18 cellular contexts compared by ENCODE assay signal in genomic region chr1:36301220-36301619, GRCh38. TPM values are rescaled to one million over a fixed set of nuclear protein-coding genes. Genes with fewer than 3 reads are reported as not detected.
DNase-seq lines count a peak whose midpoint lies in the region; ATAC-seq, FAIRE-seq and TF ChIP-seq lines count a peak whose summit lies in the region.
"Had no signal": no experiment of that assay in that cellular context is flagged by ENCODE, and none has a peak within 500 bp of the region (broad histone marks: within the 10 kb centered on the region; RNA-seq: fewer than 3 reads in every experiment).

No MANE protein-coding gene starts in this region.

- no peak overlapping the region for H4K91ac ChIP-seq in neuronal stem cell (ENCODE audit: low read depth, low read length, poor library complexity)

- no peak overlapping the region for H4K8ac ChIP-seq in neuronal stem cell (ENCODE audit: low read depth, low read length)

- H3K4me1 Mint-ChIP-seq in activated CD4-positive, alpha-beta T cell treated with anti-CD3 and anti-CD28 coated beads, Interleukin-2, amount 10 ng/mL, durations not matched to agents 24 days and 14 days = peaks cover 43% of the 10 kb centered on the region
- H3K4me1 Mint-ChIP-seq in activated naive CD8-positive, alpha-beta T cell treated with anti-CD3 and anti-CD28 coated beads for 36 hours = peaks cover 53% of the 10 kb centered on the region
- H3K4me1 Mint-ChIP-seq in stimulated activated effector memory CD8-positive, alpha-beta T cell treated with anti-CD3 and anti-CD28 coated beads, Interleukin-12 subunit alpha, Interleukin-12 subunit beta, amount 100 ng/mL, for 72 hours = peaks cover 40% of the 10 kb centered on the region

- no peaks in the 10 kb centered on the region for H3K9me3 ChIP-seq in keratinocyte (ENCODE audit: control insufficient read depth, low read depth, low read length)
- H3K9me3 ChIP-seq in neuronal stem cell (replicated peaks in 1 of 2; ENCODE audit: control insufficient read depth in 2 of 2, insufficient read depth in 1 of 2, low read depth in 1 of 2, low read length in 2 of 2) = no peaks in the 10 kb centered on the region
- H3K9me3 ChIP-seq: A549, ascending aorta had no signal

- no peak overlapping the region for H2BK12ac ChIP-seq in neuronal stem cell (ENCODE audit: low read length)

- H2AFZ ChIP-seq in keratinocyte (ENCODE audit: control insufficient read depth, low read length) = no peak overlapping the region
- H2AFZ ChIP-seq in neuronal stem cell (ENCODE audit: low read length) = no peak overlapping the region

- no peaks in the 10 kb centered on the region for H3K27me3 ChIP-seq in keratinocyte (ENCODE audit: control insufficient read depth, extremely low read depth, insufficient read depth, low read length)
- no peaks in the 10 kb centered on the region for H3K27me3 ChIP-seq in neuronal stem cell (ENCODE audit: control insufficient read depth in 3 of 3, insufficient read depth in 3 of 3, low read depth in 1 of 3, low read length in 3 of 3)
- H3K27me3 ChIP-seq: ascending aorta had no signal

- H3K4ac ChIP-seq in neuronal stem cell (ENCODE audit: low read length) = no peak overlapping the region

- intact Hi-C loops in activated CD4-positive, alpha-beta T cell treated with anti-CD3 and anti-CD28 coated beads, Interleukin-2, amount 10 ng/mL, durations not matched to agents 24 days and 14 days (cut with micrococcal nuclease) = no loop called here

- ATAC-seq in stimulated activated effector memory CD8-positive, alpha-beta T cell treated with anti-CD3 and anti-CD28 coated beads, Interleukin-12 subunit alpha, Interleukin-12 subunit beta, amount 100 ng/mL, for 72 hours = no peak
- ATAC-seq: A549 had no signal

- no peak overlapping the region for H2BK15ac ChIP-seq in neuronal stem cell (ENCODE audit: low read length)

- no peak overlapping the region for H3K14ac ChIP-seq in neuronal stem cell (ENCODE audit: low read length)

- H2BK5ac ChIP-seq in neuronal stem cell (ENCODE audit: low read length) = no peak overlapping the region

- FAIRE-seq in keratinocyte (lab: Jason Lieb, UNC) (no peak), urothelium cell line (lab: Jason Lieb, UNC) (no peak)
- FAIRE-seq: A549, small intestine had no signal

- no peak for TF ChIP-seq CTCF in keratinocyte (optimal IDR thresholded peaks at IDR 0.05 in 1 of 3, IDR thresholded peaks at IDR 0.05 in 1 of 3, conservative IDR thresholded peaks at IDR 0.05 in 1 of 3; ENCODE audit: extremely low read depth in 1 of 3, insufficient read depth in 2 of 3, low read length in 3 of 3)

- H3K36me3 Mint-ChIP-seq in activated CD4-positive, alpha-beta T cell treated with anti-CD3 and anti-CD28 coated beads, Interleukin-2, amount 10 ng/mL, durations not matched to agents 24 days and 14 days (ENCODE audit: low read depth) = peaks cover 64% of the 10 kb centered on the region
- H3K36me3 Mint-ChIP-seq in activated naive CD8-positive, alpha-beta T cell treated with anti-CD3 and anti-CD28 coated beads for 36 hours = peaks cover 43% of the 10 kb centered on the region
- H3K36me3 Mint-ChIP-seq in stimulated activated effector memory CD8-positive, alpha-beta T cell treated with anti-CD3 and anti-CD28 coated beads, Interleukin-12 subunit alpha, Interleukin-12 subunit beta, amount 100 ng/mL, for 72 hours = peaks cover 98% of the 10 kb centered on the region

- H3K79me2 ChIP-seq in keratinocyte (ENCODE audit: control insufficient read depth, insufficient read depth, low read length) = peaks cover 2% of the 10 kb centered on the region

- H4K20me1 ChIP-seq in keratinocyte (ENCODE audit: control insufficient read depth, extremely low read depth, insufficient read depth, low read length) = no peaks in the 10 kb centered on the region

- H3K9me3 Mint-ChIP-seq in activated CD4-positive, alpha-beta T cell treated with anti-CD3 and anti-CD28 coated beads, Interleukin-2, amount 10 ng/mL, durations not matched to agents 24 days and 14 days = no peaks in the 10 kb centered on the region
- H3K9me3 Mint-ChIP-seq in activated naive CD8-positive, alpha-beta T cell treated with anti-CD3 and anti-CD28 coated beads for 36 hours = no peaks in the 10 kb centered on the region
- no peaks in the 10 kb centered on the region for H3K9me3 Mint-ChIP-seq in stimulated activated effector memory CD8-positive, alpha-beta T cell treated with anti-CD3 and anti-CD28 coated beads, Interleukin-12 subunit alpha, Interleukin-12 subunit beta, amount 100 ng/mL, for 72 hours

- H3K23ac ChIP-seq in neuronal stem cell (ENCODE audit: low read depth, low read length, poor library complexity) = no peak overlapping the region

- H3K4me1 ChIP-seq in keratinocyte (ENCODE audit: control insufficient read depth, extremely low read depth, insufficient read depth, low read length) = peaks cover 29% of the 10 kb centered on the region
- H3K4me1 ChIP-seq in neuronal stem cell (ENCODE audit: control insufficient read depth in 2 of 2, insufficient read depth in 1 of 2, low read depth in 1 of 2, low read length in 2 of 2) = peaks cover 5 to 7% of the 10 kb centered on the region in 2 donors

- no CpG with 5 or more reads among the region's 1 CpG for WGBS in neuronal stem cell (ENCODE audit: extremely low coverage in 2 of 2, insufficient read length in 2 of 2, insufficient replicate concordance in 1 of 2), 2 donors

- H2AK5ac ChIP-seq in neuronal stem cell (ENCODE audit: low read depth, low read length) = no peak overlapping the region

- H3K4me3 Mint-ChIP-seq in activated CD4-positive, alpha-beta T cell treated with anti-CD3 and anti-CD28 coated beads, Interleukin-2, amount 10 ng/mL, durations not matched to agents 24 days and 14 days = no peak overlapping the region
- H3K4me3 Mint-ChIP-seq in activated naive CD8-positive, alpha-beta T cell treated with anti-CD3 and anti-CD28 coated beads for 36 hours = no peak overlapping the region
- H3K4me3 Mint-ChIP-seq in stimulated activated effector memory CD8-positive, alpha-beta T cell treated with anti-CD3 and anti-CD28 coated beads, Interleukin-12 subunit alpha, Interleukin-12 subunit beta, amount 100 ng/mL, for 72 hours = no peak overlapping the region

- no peaks in the 10 kb centered on the region for H3K27me3 Mint-ChIP-seq in activated CD4-positive, alpha-beta T cell treated with anti-CD3 and anti-CD28 coated beads, Interleukin-2, amount 10 ng/mL, durations not matched to agents 24 days and 14 days
- H3K27me3 Mint-ChIP-seq in activated naive CD8-positive, alpha-beta T cell treated with anti-CD3 and anti-CD28 coated beads for 36 hours = no peaks in the 10 kb centered on the region

- H3K79me1 ChIP-seq in neuronal stem cell (ENCODE audit: low read depth, low read length) = no peaks in the 10 kb centered on the region

- H3K9me1 ChIP-seq in keratinocyte (ENCODE audit: control insufficient read depth, extremely low read depth, insufficient read depth, low read length) = no peaks in the 10 kb centered on the region

- no peak overlapping the region for H2BK120ac ChIP-seq in neuronal stem cell (ENCODE audit: low read depth, low read length)

- peak overlapping the region; percentile 91 for H3K27ac Mint-ChIP-seq in activated CD4-positive, alpha-beta T cell treated with anti-CD3 and anti-CD28 coated beads, Interleukin-2, amount 10 ng/mL, durations not matched to agents 24 days and 14 days
- peak overlapping the region; percentile 87 for H3K27ac Mint-ChIP-seq in activated naive CD8-positive, alpha-beta T cell treated with anti-CD3 and anti-CD28 coated beads for 36 hours
- H3K27ac Mint-ChIP-seq in stimulated activated effector memory CD8-positive, alpha-beta T cell treated with anti-CD3 and anti-CD28 coated beads, Interleukin-12 subunit alpha, Interleukin-12 subunit beta, amount 100 ng/mL, for 72 hours = peak overlapping the region; percentile 82

- H3K4me3 ChIP-seq in keratinocyte (ENCODE audit: control insufficient read depth in 2 of 3, extremely low read depth in 1 of 3, insufficient read depth in 2 of 3, low read depth in 1 of 3, low read length in 3 of 3) = no peak overlapping the region
- H3K4me3 ChIP-seq in neuronal stem cell (ENCODE audit: low read length in 2 of 2) = no peak overlapping the region
- H3K4me3 ChIP-seq: A549, ascending aorta had no signal

- no peak overlapping the region for H3K18ac ChIP-seq in neuronal stem cell (ENCODE audit: low read length)

- H3K9ac ChIP-seq in keratinocyte (ENCODE audit: control insufficient read depth, extremely low read depth, insufficient read depth, low read length) = peak overlapping the region; percentile 67
- H3K9ac ChIP-seq in neuronal stem cell (ENCODE audit: low read depth, low read length, poor library complexity) = no peak overlapping the region

- H3K27ac ChIP-seq in keratinocyte (ENCODE audit: control insufficient read depth, insufficient read depth, low read length) (peak overlapping the region; percentile 92), neuronal stem cell (replicated peaks; ENCODE audit: low read length) (no peak overlapping the region)

- no peak for DNase-seq in activated CD4-positive, alpha-beta T cell treated with anti-CD3 and anti-CD28 coated beads, Interleukin-2, amount 10 ng/mL, durations not matched to agents 24 days and 14 days
- no peak for DNase-seq in activated CD4-positive, alpha-beta T cell treated with anti-CD3 and anti-CD28 coated beads for 1 hour
- DNase-seq in activated naive CD8-positive, alpha-beta T cell treated with anti-CD3 and anti-CD28 coated beads for 36 hours = no peak
- DNase-seq in keratinocyte (ENCODE audit: low read depth, low spot score) = no peak
- no peak for DNase-seq in stimulated activated effector memory CD8-positive, alpha-beta T cell treated with anti-CD3 and anti-CD28 coated beads, Interleukin-12 subunit alpha, Interleukin-12 subunit beta, amount 100 ng/mL, for 72 hours (ENCODE audit: low spot score in 2 of 2)
- no peak for DNase-seq in neuronal stem cell (ENCODE audit: low spot score)
- no peak for DNase-seq in urothelium cell line (ENCODE audit: low spot score)
- no peak for DNase-seq in SW 1271 (lab: John Stamatoyannopoulos, UW)
- DNase-seq: activated CD8-positive, alpha-beta memory T cell treated with anti-CD3 and anti-CD28 coated beads, Interleukin-2, amount 50 U/mL, for 4 hours; GF-D8; GOT3; KG1; kidney glomerular epithelial cell; NCI-H1930; SHP77 treated with DMSO at 0.1 percent for 48 hours; small intestine had no signal

- dilution Hi-C loops in keratinocyte (cut with MboI; ENCODE audit: extremely low pct_ligation_motif_present, low sequenced_read_pairs) = no loop called here

- H3K4me2 ChIP-seq in keratinocyte (ENCODE audit: control insufficient read depth, extremely low read depth, insufficient read depth, low read depth, low read length) (no peak overlapping the region), neuronal stem cell (ENCODE audit: insufficient read depth, low read length, poor library complexity, severe bottlenecking) (no peak overlapping the region)

- H3K36me3 ChIP-seq in keratinocyte (ENCODE audit: control insufficient read depth in 2 of 2, extremely low read depth in 1 of 2, insufficient read depth in 2 of 2, low read length in 2 of 2) = peaks cover 21 to 56% of the 10 kb centered on the region in 2 experiments
- H3K36me3 ChIP-seq in neuronal stem cell (replicated peaks in 1 of 2; ENCODE audit: control insufficient read depth in 2 of 2, insufficient read depth in 2 of 2, low read length in 2 of 2) = peaks cover 43 to 97% of the 10 kb centered on the region in 2 donors

RNA-seq across cellular contexts. Expression of gene SH3D21, which starts 4.9 kb away (rescaled TPM):
- total RNA-seq in activated CD4-positive, alpha-beta T cell treated with anti-CD3 and anti-CD28 coated beads, Interleukin-2, amount 10 ng/mL, durations not matched to agents 24 days and 14 days = 17.0 and 19.4 TPM in 2 replicates
- total RNA-seq in activated naive CD8-positive, alpha-beta T cell treated with anti-CD3 and anti-CD28 coated beads for 36 hours = 1 to 10 TPM; 9.3 to 9.4 TPM
- 4.8 to 17.4 TPM (median 7.1 TPM) in 3 replicates for polyA plus RNA-seq in keratinocyte
- polyA plus RNA-seq in keratinocyte (2011; ENCODE audit: low read depth) = 24.5 TPM
- polyA plus RNA-seq in keratinocyte (2011; cell fraction: cytosol; rRNA removed) = 2.9 and 3.6 TPM in 2 replicates
- 69.0 and 93.2 TPM in 2 replicates for polyA plus RNA-seq in keratinocyte (2011; cell fraction: nucleus; rRNA removed)
- polyA plus RNA-seq in keratinocyte (2012; ENCODE audit: low replicate concordance) = 6.6 and 24.3 TPM in 2 replicates
- polyA minus RNA-seq in keratinocyte = 3.2 to 7.3 TPM (median 5.8 TPM) in 3 replicates
- 3.1 TPM for polyA minus RNA-seq in keratinocyte (2011; cell fraction: cytosol; rRNA and poly(A)+ RNA removed)
- 11.2 and 14.5 TPM in 2 replicates for polyA minus RNA-seq in keratinocyte (2011; cell fraction: nucleus; rRNA and poly(A)+ RNA removed)
- polyA plus RNA-seq in neuronal stem cell (2013, experiment 1 of 2) = 3.3 TPM
- polyA plus RNA-seq in neuronal stem cell (2013, experiment 2 of 2) = 3.3 TPM

RNA-seq across cellular contexts. Expression of gene EVA1B, which starts 22.2 kb away (rescaled TPM):
- total RNA-seq in activated CD4-positive, alpha-beta T cell treated with anti-CD3 and anti-CD28 coated beads, Interleukin-2, amount 10 ng/mL, durations not matched to agents 24 days and 14 days = 7.5 and 9.0 TPM in 2 replicates
- 1 to 10 TPM; 5.3 to 6.3 TPM for total RNA-seq in activated naive CD8-positive, alpha-beta T cell treated with anti-CD3 and anti-CD28 coated beads for 36 hours
- polyA plus RNA-seq in keratinocyte = 2.4 to 4.3 TPM (median 2.7 TPM) in 3 replicates
- polyA plus RNA-seq in keratinocyte (2011; ENCODE audit: low read depth) = 0.40 TPM
- polyA plus RNA-seq in keratinocyte (2011; cell fraction: cytosol; rRNA removed) = 1.3 and 5.8 TPM in 2 replicates
- 0.52 and 1.8 TPM in 2 replicates for polyA plus RNA-seq in keratinocyte (2011; cell fraction: nucleus; rRNA removed)
- polyA plus RNA-seq in keratinocyte (2012; ENCODE audit: low replicate concordance) = 7.1 and 10.5 TPM in 2 replicates
- polyA minus RNA-seq in keratinocyte = 0.16 to 1.2 TPM (median 0.26 TPM) in 3 replicates
- polyA minus RNA-seq in keratinocyte (2011; cell fraction: cytosol; rRNA and poly(A)+ RNA removed) = 6.1 TPM
- polyA minus RNA-seq in keratinocyte (2011; cell fraction: nucleus; rRNA and poly(A)+ RNA removed) = 0.70 and 0.84 TPM in 2 replicates
- 26.4 TPM for polyA plus RNA-seq in neuronal stem cell (2013, experiment 1 of 2)
- 25.2 TPM for polyA plus RNA-seq in neuronal stem cell (2013, experiment 2 of 2)
